In the genomic region with DNA sequence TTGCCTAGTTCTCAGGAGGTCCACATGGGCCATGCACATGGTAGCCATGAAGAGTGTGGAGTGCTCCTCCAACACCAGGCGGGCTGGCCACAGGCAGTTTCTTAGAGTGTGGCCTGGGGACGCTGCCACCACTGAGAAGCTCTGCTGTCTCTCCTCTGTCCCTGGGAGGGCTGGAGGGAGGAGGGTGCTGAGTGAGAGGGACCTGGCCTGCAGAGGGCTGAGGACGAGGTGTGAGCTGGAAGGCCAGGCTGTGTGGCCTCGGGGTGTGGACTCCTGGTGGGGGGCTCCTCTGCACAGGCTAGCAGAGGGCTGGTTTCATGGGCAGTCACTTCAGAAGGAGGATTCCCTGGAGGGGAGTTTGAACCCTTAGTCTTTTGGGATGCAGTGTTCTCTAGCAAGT, we compare ENCODE assay signal across 21 cellular contexts. TPM values are rescaled to one million over a fixed set of nuclear protein-coding genes. Genes with fewer than 3 reads are reported as not detected.
DNase-seq lines count a peak whose midpoint lies in the region; ATAC-seq and TF ChIP-seq lines count a peak whose summit lies in the region.
"Had no signal": no experiment of that assay in that cellular context is flagged by ENCODE, and none has a peak within 500 bp of the region (broad histone marks: within the 10 kb centered on the region; RNA-seq: fewer than 3 reads in every experiment).

No MANE protein-coding gene starts in this region.

- H3K27me3 Mint-ChIP-seq in neural progenitor cell (ENCODE audit: insufficient read depth, low read depth), result peaks cover 6% of the 10 kb centered on the region
- H3K27me3 Mint-ChIP-seq: activated naive CD8-positive, alpha-beta T cell treated with anti-CD3 and anti-CD28 coated beads for 36 hours; central memory CD8-positive, alpha-beta T cell; stimulated activated naive CD8-positive, alpha-beta T cell treated with anti-CD3 and anti-CD28 coated beads, Interleukin-15, Interleukin-2, amounts not matched to agents 100 ng/mL and 50 ng/mL, for 24 hours; T-cell had no signal

- no peaks in the 10 kb centered on the region for H3K36me3 Mint-ChIP-seq in neural progenitor cell

- no peak overlapping the region for H3K4me3 Mint-ChIP-seq in neural progenitor cell
- H3K4me3 Mint-ChIP-seq: activated naive CD8-positive, alpha-beta T cell treated with anti-CD3 and anti-CD28 coated beads for 36 hours; central memory CD8-positive, alpha-beta T cell; nephron progenitor cell; stimulated activated naive CD8-positive, alpha-beta T cell treated with anti-CD3 and anti-CD28 coated beads, Interleukin-15, Interleukin-2, amounts not matched to agents 100 ng/mL and 50 ng/mL, for 24 hours; T-cell had no signal

- H3K27ac Mint-ChIP-seq in neural progenitor cell, result peak overlapping the region; percentile 76
- H3K27ac Mint-ChIP-seq: activated naive CD8-positive, alpha-beta T cell treated with anti-CD3 and anti-CD28 coated beads for 36 hours; nephron progenitor cell; stimulated activated naive CD8-positive, alpha-beta T cell treated with anti-CD3 and anti-CD28 coated beads, Interleukin-15, Interleukin-2, amounts not matched to agents 100 ng/mL and 50 ng/mL, for 24 hours had no signal

- H3K36me3 ChIP-seq in right atrium auricular region, result no peaks in the 10 kb centered on the region
- H3K36me3 ChIP-seq in neural progenitor cell, result no peaks in the 10 kb centered on the region

- TF ChIP-seq CTCF in right atrium auricular region (IDR thresholded peaks at IDR 0.05), result no peak
- no peak for TF ChIP-seq CTCF in neural progenitor cell (IDR thresholded peaks at IDR 0.05)

- intact Hi-C loops in left ventricle myocardium superior (cut with micrococcal nuclease), result no loop called here

- H3K27ac ChIP-seq in right atrium auricular region, result no peak overlapping the region
- H3K27ac ChIP-seq in neural progenitor cell, result no peak overlapping the region
- H3K27ac ChIP-seq: tibial artery had no signal

- peak; percentile 6 for DNase-seq in left ventricle myocardium superior
- no peak for DNase-seq in right atrium auricular region (ENCODE audit: low spot score)
- DNase-seq in dermis blood vessel endothelial cell, result peak; percentile 36
- no peak for DNase-seq in neural progenitor cell (ENCODE audit: low spot score)
- DNase-seq in SK-N-DZ (ENCODE audit: low spot score), result no peak
- no peak for DNase-seq in NOMO-1 treated with DMSO at 0.1 percent for 48 hours (lab: John Stamatoyannopoulos, UW; ENCODE audit: unreplicated experiment)
- DNase-seq in AG08396 (ENCODE audit: low spot score), result no peak
- DNase-seq: ACHN; activated CD4-positive, alpha-beta T cell treated with anti-CD3 and anti-CD28 coated beads, Interleukin-2, amount 50 U/mL, for 4 hours; activated naive CD8-positive, alpha-beta T cell treated with anti-CD3 and anti-CD28 coated beads for 36 hours; NCI-H1092 treated with DMSO at 0.1 percent for 48 hours; NCI-H187 treated with DMSO at 0.1 percent for 48 hours; NCI-H526 treated with DMSO at 0.1 percent for 48 hours; nephron progenitor cell; T-cell; tibial artery had no signal

- ATAC-seq in left ventricle myocardium superior (no peak), HG02759 (IDR thresholded peaks at IDR 0.05; ENCODE audit: unreplicated experiment) (no peak)
- ATAC-seq: mucosa of descending colon, T-cell had no signal

- H3K4me1 Mint-ChIP-seq in neural progenitor cell, result peaks cover 13% of the 10 kb centered on the region

- H3K79me2 ChIP-seq in neural progenitor cell (ENCODE audit: low read depth), result no peaks in the 10 kb centered on the region

- H3K4me3 ChIP-seq in right atrium auricular region, result no peak overlapping the region
- H3K4me3 ChIP-seq in neural progenitor cell, result no peak overlapping the region
- H3K4me3 ChIP-seq: HAP-1, mucosa of descending colon, tibial artery had no signal

- no peak overlapping the region for H3K9ac ChIP-seq in neural progenitor cell

- H3K4me1 ChIP-seq in right atrium auricular region (peaks cover 0 to 35% of the 10 kb centered on the region in 2 donors), neural progenitor cell (peaks cover 3% of the 10 kb centered on the region)
- H3K4me1 ChIP-seq: HAP-1 had no signal

- H2AFZ ChIP-seq in neural progenitor cell (replicated peaks), result no peak overlapping the region

- no peaks in the 10 kb centered on the region for H4K20me1 ChIP-seq in neural progenitor cell (ENCODE audit: low read depth)

- H3K27me3 ChIP-seq in right atrium auricular region (no peaks in the 10 kb centered on the region), neural progenitor cell (no peaks in the 10 kb centered on the region)
- H3K27me3 ChIP-seq: tibial artery had no signal

- no peak overlapping the region for H3K4me2 ChIP-seq in neural progenitor cell

- H3K9me3 Mint-ChIP-seq in neural progenitor cell, result no peaks in the 10 kb centered on the region
- H3K9me3 Mint-ChIP-seq: activated naive CD8-positive, alpha-beta T cell treated with anti-CD3 and anti-CD28 coated beads for 36 hours; central memory CD8-positive, alpha-beta T cell; nephron progenitor cell; stimulated activated naive CD8-positive, alpha-beta T cell treated with anti-CD3 and anti-CD28 coated beads, Interleukin-15, Interleukin-2, amounts not matched to agents 100 ng/mL and 50 ng/mL, for 24 hours; T-cell had no signal

- H3K9me3 ChIP-seq in right atrium auricular region (no peaks in the 10 kb centered on the region), neural progenitor cell (ENCODE audit: low read depth) (no peaks in the 10 kb centered on the region)
- H3K9me3 ChIP-seq: HAP-1, mucosa of descending colon, tibial artery had no signal

- no peaks in the 10 kb centered on the region for H3F3A ChIP-seq in neural progenitor cell (ENCODE audit: low read depth)

RNA-seq across cellular contexts. Expression of a gene that starts 39.7 kb away (rescaled TPM):
- 14.7 TPM for total RNA-seq in left ventricle myocardium superior
- total RNA-seq in right atrium auricular region, result 10 to 100 TPM; 10.1 to 20.0 TPM
- total RNA-seq in dermis blood vessel endothelial cell, result 29.6 and 34.7 TPM in 2 replicates
- 2.5 and 4.8 TPM in 2 replicates for total RNA-seq in neural progenitor cell (ENCODE audit: low replicate concordance)
- 0.82 and 1.5 TPM in 2 replicates for polyA plus RNA-seq in SK-N-DZ (2014; cell fraction: cytosol; rRNA removed)
- 0.77 and 1.4 TPM in 2 replicates for polyA plus RNA-seq in SK-N-DZ (2014; cell fraction: nucleus; rRNA removed)

Comparison
In these comparisons a context has a peak if more than half of its experiments do, and no peak if none do; other contexts are left out.
1. DNase-seq: peak in left ventricle myocardium superior (single experiment) and dermis blood vessel endothelial cell (single experiment); none in right atrium auricular region (single experiment), neural progenitor cell (single experiment), SK-N-DZ (single experiment), NOMO-1 treated with DMSO at 0.1 percent for 48 hours (single experiment) and AG08396 (single experiment).